Comparison of ENCODE assay signal across 18 cellular contexts in genomic region chr1:22177354-22178003, GRCh38. TPM values are rescaled to one million over a fixed set of nuclear protein-coding genes. Genes with fewer than 3 reads are reported as not detected.
DNase-seq lines count a peak whose midpoint lies in the region; ATAC-seq, FAIRE-seq and TF ChIP-seq lines count a peak whose summit lies in the region.
"Had no signal": no experiment of that assay in that cellular context is flagged by ENCODE, and none has a peak within 500 bp of the region (broad histone marks: within the 10 kb centered on the region; RNA-seq: fewer than 3 reads in every experiment).

No MANE protein-coding gene starts in this region.

- FAIRE-seq in bronchial epithelial cell (lab: Jason Lieb, UNC): no peak

- ATAC-seq in GM18868 (IDR thresholded peaks at IDR 0.05; ENCODE audit: unreplicated experiment) (peak; percentile 45), HG02981 (IDR thresholded peaks at IDR 0.05; ENCODE audit: unreplicated experiment) (peak; percentile 63), GM19452 (IDR thresholded peaks at IDR 0.05; ENCODE audit: unreplicated experiment) (no peak), sciatic nerve (no peak), HG02884 (IDR thresholded peaks at IDR 0.05; ENCODE audit: unreplicated experiment) (no peak)
- ATAC-seq: left ventricle myocardium superior had no signal

- peak; percentile 67 for DNase-seq in GM12865 (ENCODE audit: low read depth)
- DNase-seq in bronchial epithelial cell (ENCODE audit: low read depth): peak; percentile 89
- DNase-seq in HEK293T (ENCODE audit: extremely low spot score): no peak
- DNase-seq in sciatic nerve (ENCODE audit: low spot score): no peak
- DNase-seq: activated CD4-positive, CD25-positive, alpha-beta regulatory T cell treated with anti-CD3 and anti-CD28 coated beads, Interleukin-2, amount 50 U/mL, for 72 hours; activated effector memory CD4-positive, alpha-beta T cell treated with Interleukin-2 at 50 U/mL for 16 hours; DMS79; effector CD8-positive, alpha-beta T cell; H7; left ventricle myocardium superior; NCI-H2029 treated with DMSO at 0.1 percent for 48 hours; NCI-H774 had no signal

- intact Hi-C loops in sciatic nerve (cut with DNase I): no loop called here

- TF ChIP-seq CTCF in GM12865 (IDR thresholded peaks at IDR 0.05; ENCODE audit: insufficient read depth, low read depth, low read length, missing control alignments): no peak
- no peak for TF ChIP-seq CTCF in bronchial epithelial cell (IDR thresholded peaks at IDR 0.05; ENCODE audit: insufficient read depth, low read length, severe bottlenecking)

- no peaks in the 10 kb centered on the region for H3K36me3 ChIP-seq in bronchial epithelial cell (ENCODE audit: control insufficient read depth, insufficient read depth, low read length)
- H3K36me3 ChIP-seq: BLaER1 treated with 17β-estradiol and CSF1 and Interleukin-3, amounts not matched to agents 10 nM and 100 nM; prostate gland had no signal

- CTCF ChIA-PET in HEK293T (lab: Yijun Ruan, JAX): no interaction called here

- no peak overlapping the region; the same call in none of the 2 replicates for H3K4me3 ChIP-seq in GM12865 (ENCODE audit: low read depth, low read length)
- no peak overlapping the region for H3K4me3 ChIP-seq in bronchial epithelial cell (ENCODE audit: low read depth, low read length)
- H3K4me3 ChIP-seq: BLaER1 treated with 17β-estradiol and CSF1 and Interleukin-3, amounts not matched to agents 10 nM and 100 nM; prostate gland had no signal

- H3K27me3 ChIP-seq in bronchial epithelial cell (ENCODE audit: control insufficient read depth, insufficient read depth, low read length): peaks cover 5% of the 10 kb centered on the region
- H3K27me3 ChIP-seq: BLaER1 treated with 17β-estradiol and CSF1 and Interleukin-3, amounts not matched to agents 10 nM and 100 nM had no signal

- POLR2A ChIA-PET in HEK293T (lab: Yijun Ruan, JAX): no interaction called here

TF ChIP-seq in HEK293T, 16 proteins besides CTCF, POLR2A, EP300 and RAD21:
- TF ChIP-seq FOXK2 (IDR thresholded peaks at IDR 0.05) (no peak), BHLHE40 (IDR thresholded peaks at IDR 0.05; ENCODE audit: borderline replicate concordance) (no peak), NFRKB (IDR thresholded peaks at IDR 0.05) (no peak), FOXM1 (IDR thresholded peaks at IDR 0.05; ENCODE audit: borderline replicate concordance) (no peak), SUZ12 (IDR thresholded peaks at IDR 0.05) (no peak)

RNA-seq across cellular contexts. Expression of gene WNT4, which starts 34.6 kb away (rescaled TPM):
- 1.1 and 22.1 TPM in 2 replicates for total RNA-seq in bronchial epithelial cell
- total RNA-seq in sciatic nerve: 0.22 TPM

Comparison
In these comparisons a context has a peak if more than half of its experiments do, and no peak if none do; other contexts are left out.
1. DNase-seq: peak in GM12865 (single experiment) and bronchial epithelial cell (single experiment); none in HEK293T (single experiment) and sciatic nerve (single experiment).
2. ATAC-seq: peak in GM18868 (single experiment) and HG02981 (single experiment); none in GM19452 (single experiment), sciatic nerve (single experiment) and HG02884 (single experiment).